ENCODE assay signal across 12 cellular contexts in the genomic region with DNA sequence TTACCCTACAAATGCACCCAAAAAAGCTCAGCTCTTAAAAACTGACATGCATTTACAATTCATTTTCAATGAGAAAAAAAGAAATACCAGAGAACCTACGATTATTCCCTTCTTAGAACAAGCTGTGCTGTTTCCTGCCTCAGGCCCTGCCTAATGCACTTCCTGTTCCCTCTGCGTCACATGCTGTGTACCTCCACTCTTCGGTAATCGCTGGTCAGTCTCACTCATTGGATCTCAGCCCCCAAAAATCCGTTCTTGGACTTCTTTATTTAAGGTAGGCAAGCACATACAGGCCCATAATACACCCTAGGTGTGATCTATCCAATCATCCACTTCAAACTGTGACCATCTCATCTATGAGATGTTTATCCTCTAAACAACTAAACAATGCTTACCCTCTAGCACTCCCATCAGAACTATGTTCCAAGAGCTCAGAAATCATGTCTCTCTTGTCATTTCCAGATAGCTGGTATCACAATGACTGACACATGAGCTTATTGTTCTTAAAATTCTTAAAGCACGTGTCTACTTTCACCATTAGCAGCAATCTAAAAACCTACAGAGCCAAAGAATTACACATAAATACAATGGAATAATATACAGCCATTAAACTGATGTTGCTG.
DNase-seq lines count a peak whose midpoint lies in the region; ATAC-seq, FAIRE-seq and TF ChIP-seq lines count a peak whose summit lies in the region.
"Had no signal": no experiment of that assay in that cellular context is flagged by ENCODE, and none has a peak within 500 bp of the region (broad histone marks: within the 10 kb centered on the region; RNA-seq: fewer than 3 reads in every experiment).

No MANE protein-coding gene starts in this region.

- no peaks in the 10 kb centered on the region for H3K27me3 Mint-ChIP-seq in MCF 10A (ENCODE audit: insufficient read depth, unreplicated experiment)

- peaks cover 54% of the 10 kb centered on the region for H3K4me1 ChIP-seq in A673 (ENCODE audit: insufficient read depth, low read length, poor library complexity, severe bottlenecking)
- no peaks in the 10 kb centered on the region for H3K4me1 ChIP-seq in effector memory CD4-positive, alpha-beta T cell (ENCODE audit: control insufficient read depth, insufficient read depth, low read length, poor library complexity, severe bottlenecking)

- no peaks in the 10 kb centered on the region for H3K36me3 ChIP-seq in A673 (ENCODE audit: insufficient read depth, low read length, poor library complexity, severe bottlenecking)
- H3K36me3 ChIP-seq in effector memory CD4-positive, alpha-beta T cell (ENCODE audit: control insufficient read depth, insufficient read depth, low read length): no peaks in the 10 kb centered on the region

- TF ChIP-seq POLR2A in H54 (IDR thresholded peaks at IDR 0.05; ENCODE audit: low read depth, low read length): no peak

- no peaks in the 10 kb centered on the region for H3K4me1 Mint-ChIP-seq in MCF 10A (ENCODE audit: insufficient read depth, unreplicated experiment)
- H3K4me1 Mint-ChIP-seq: stimulated activated effector memory CD8-positive, alpha-beta T cell treated with anti-CD3 and anti-CD28 coated beads, Interleukin-12 subunit alpha, Interleukin-12 subunit beta, amount 100 ng/mL, for 72 hours had no signal

- FAIRE-seq in H54 (lab: Jason Lieb, UNC): no peak
- FAIRE-seq: HTR-8/SVneo had no signal

- no peaks in the 10 kb centered on the region for H3K9me3 ChIP-seq in A673 (ENCODE audit: low read depth, low read length, poor library complexity, severe bottlenecking)
- H3K9me3 ChIP-seq in effector memory CD4-positive, alpha-beta T cell (ENCODE audit: control insufficient read depth, low read length): no peaks in the 10 kb centered on the region

- CTCF ChIA-PET in A673 (lab: Charles Lee): interaction anchor here (0.6 to 1.5 kb wide), 2 partner anchors 11 to 76 kb away, joined by 4 to 8 read pairs; no protein-coding TSS in a partner anchor
- CTCF ChIA-PET in MCF 10A (lab: Yijun Ruan, JAX): interaction anchor here (0.6 to 2.8 kb wide), 8 partner anchors 8 to 565 kb away, joined by 3 to 15 read pairs (median 5); no protein-coding TSS in a partner anchor

- no peaks in the 10 kb centered on the region for H3K27me3 ChIP-seq in A673 (replicated peaks; ENCODE audit: insufficient read depth, low read depth, low read length, poor library complexity)
- no peaks in the 10 kb centered on the region for H3K27me3 ChIP-seq in effector memory CD4-positive, alpha-beta T cell (replicated peaks; ENCODE audit: control insufficient read depth, insufficient read depth, low read length, poor library complexity, severe bottlenecking)

- peak overlapping the region; percentile 10 for H3K27ac Mint-ChIP-seq in MCF 10A (ENCODE audit: low read depth, unreplicated experiment)
- H3K27ac Mint-ChIP-seq: activated T-cell treated with anti-CD3 and anti-CD28 coated beads, Interleukin-2, amount 50 U/mL, for 72 hours; stimulated activated effector memory CD8-positive, alpha-beta T cell treated with anti-CD3 and anti-CD28 coated beads, Interleukin-12 subunit alpha, Interleukin-12 subunit beta, amount 100 ng/mL, for 72 hours had no signal

- intact Hi-C loops in A673 (cut with micrococcal nuclease; ENCODE audit: unreplicated experiment): loop anchor here (5.0 kb wide), 3 partner anchors 85 to 350 kb away; a partner anchor contains a TSS
- intact Hi-C loops in MCF 10A (cut with micrococcal nuclease): loop anchor here (2.0 to 5.0 kb wide), 2 partner anchors 85 to 564 kb away; a partner anchor contains a TSS

- H3K4me3 ChIP-seq in A673 (ENCODE audit: low read depth, low read length, poor library complexity, severe bottlenecking): no peak overlapping the region
- no peak overlapping the region for H3K4me3 ChIP-seq in effector memory CD4-positive, alpha-beta T cell (ENCODE audit: insufficient read depth, low read depth, low read length, poor library complexity, severe bottlenecking)

- TF ChIP-seq CTCF in A673 (conservative IDR thresholded peaks at IDR 0.05; ENCODE audit: low read depth, low read length) (no peak), MCF 10A (IDR thresholded peaks at IDR 0.05; ENCODE audit: unreplicated experiment) (no peak)

- no peaks in the 10 kb centered on the region for H3K36me3 Mint-ChIP-seq in MCF 10A (ENCODE audit: insufficient read depth, unreplicated experiment)
- H3K36me3 Mint-ChIP-seq: stimulated activated effector memory CD8-positive, alpha-beta T cell treated with anti-CD3 and anti-CD28 coated beads, Interleukin-12 subunit alpha, Interleukin-12 subunit beta, amount 100 ng/mL, for 72 hours had no signal

- no peak overlapping the region for H3K4me3 Mint-ChIP-seq in MCF 10A (ENCODE audit: unreplicated experiment)
- H3K4me3 Mint-ChIP-seq: activated T-cell treated with anti-CD3 and anti-CD28 coated beads, Interleukin-2, amount 50 U/mL, for 72 hours; stimulated activated effector memory CD8-positive, alpha-beta T cell treated with anti-CD3 and anti-CD28 coated beads, Interleukin-12 subunit alpha, Interleukin-12 subunit beta, amount 100 ng/mL, for 72 hours had no signal

- BruUV-seq in A673 (replicated peaks; lab: Mats Ljungman, UMichigan) (TSS peak; percentile 98), MCF 10A (replicated peaks; lab: Mats Ljungman, UMichigan) (no TSS peak)

- ATAC-seq in HG02678 (IDR thresholded peaks at IDR 0.05; ENCODE audit: unreplicated experiment): peak; percentile 51
- ATAC-seq in GM21528 (IDR thresholded peaks at IDR 0.05; ENCODE audit: low FRiP score, unreplicated experiment): no peak
- ATAC-seq: activated T-cell treated with anti-CD3 and anti-CD28 coated beads, Interleukin-2, amount 50 U/mL, for 72 hours; stimulated activated effector memory CD8-positive, alpha-beta T cell treated with anti-CD3 and anti-CD28 coated beads, Interleukin-12 subunit alpha, Interleukin-12 subunit beta, amount 100 ng/mL, for 72 hours had no signal

- POLR2A ChIA-PET in A673 (lab: Charles Lee; ENCODE audit: low non-redundant PET): no interaction called here
- POLR2A ChIA-PET in MCF 10A (lab: Yijun Ruan, JAX): interaction anchor here (0.6 kb wide), 1 partner anchor 565 kb away, joined by 3 read pairs; no protein-coding TSS in a partner anchor

- DNase-seq in A673 (ENCODE audit: low spot score): peak; percentile 87
- DNase-seq in MCF 10A (ENCODE audit: unreplicated experiment): no peak
- peak; percentile 64 for DNase-seq in islet precursor cell
- DNase-seq in DMS 273 treated with DMSO at 0.1 percent for 48 hours (lab: John Stamatoyannopoulos, UW): no peak
- no peak for DNase-seq in effector memory CD4-positive, alpha-beta T cell
- no peak for DNase-seq in H54 (ENCODE audit: insufficient read length, low spot score)
- DNase-seq: activated T-cell treated with anti-CD3 and anti-CD28 coated beads, Interleukin-2, amount 50 U/mL, for 72 hours; NCI-H510A treated with DMSO at 0.1 percent for 48 hours had no signal

- H3K9me3 Mint-ChIP-seq in MCF 10A (ENCODE audit: unreplicated experiment): no peaks in the 10 kb centered on the region

- peak overlapping the region; percentile 56 for H3K27ac ChIP-seq in A673 (ENCODE audit: low read depth, low read length, poor library complexity, severe bottlenecking)
- no peak overlapping the region for H3K27ac ChIP-seq in effector memory CD4-positive, alpha-beta T cell (ENCODE audit: insufficient read depth, low read length, poor library complexity, severe bottlenecking)

Comparison
In these comparisons a context has a peak if more than half of its experiments do, and no peak if none do; other contexts are left out.
1. DNase-seq: peak in A673 (single experiment) and islet precursor cell (single experiment); none in MCF 10A (single experiment), DMS 273 treated with DMSO at 0.1 percent for 48 hours (single experiment), effector memory CD4-positive, alpha-beta T cell (0 of 3) and H54 (single experiment).